Comparison of ENCODE assay signal across 8 cellular contexts in the genomic region with DNA sequence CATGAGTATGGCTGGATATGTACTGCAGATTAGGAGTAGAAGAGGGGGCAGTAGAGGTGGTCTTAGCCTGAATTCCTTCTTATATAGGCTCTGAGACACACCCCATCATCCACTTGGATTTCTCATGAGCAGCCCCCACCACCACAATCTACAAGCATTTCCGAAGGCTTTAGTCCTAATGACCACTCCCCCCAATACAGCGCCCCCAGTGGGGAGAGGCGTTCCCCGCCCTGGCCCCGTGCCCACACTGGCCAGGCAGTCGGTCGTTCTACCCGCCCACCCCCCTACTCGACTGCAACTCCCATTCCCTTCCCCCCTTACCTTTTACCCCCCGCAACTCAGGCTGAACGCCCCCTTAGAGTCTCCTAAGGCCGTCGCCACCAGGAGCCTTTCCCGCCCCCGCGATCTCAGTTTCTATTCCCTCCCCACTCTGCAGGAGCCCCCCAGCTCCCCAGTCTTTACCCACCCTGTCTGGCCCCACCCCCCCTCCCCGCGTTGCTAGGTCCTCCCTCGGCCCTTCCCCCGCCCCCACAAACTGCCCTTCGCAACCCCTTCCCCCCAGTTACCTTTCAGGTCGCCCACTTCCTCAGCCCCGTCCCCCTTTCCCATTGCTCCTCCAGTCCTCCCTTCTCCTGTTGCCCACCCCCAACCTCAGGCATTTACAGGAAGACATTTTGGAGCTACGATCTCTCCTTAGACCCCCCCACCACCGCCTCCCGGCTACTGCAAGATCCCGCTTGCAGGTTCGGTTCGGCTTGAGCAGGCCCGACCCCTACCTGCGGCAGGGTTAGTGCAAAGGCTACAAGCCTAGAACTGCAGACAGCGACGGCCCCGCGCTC. TPM values are rescaled to one million over a fixed set of nuclear protein-coding genes. Genes with fewer than 3 reads are reported as not detected.
A peak's percentile ranks its signal among the peaks of the same experiment; 100 is the strongest.
DNase-seq lines count a peak whose midpoint lies in the region; ATAC-seq and TF ChIP-seq lines count a peak whose summit lies in the region.

No MANE protein-coding gene starts in this region.

- H3K27ac ChIP-seq in HUES48 (ENCODE audit: low read depth, low read length), result peak overlapping the region; percentile 89

- H3K27me3 Mint-ChIP-seq in Caco-2 (ENCODE audit: insufficient read depth, unreplicated experiment), result no peaks in the 10 kb centered on the region

- peak overlapping the region; percentile 74 for H3K9ac ChIP-seq in HUES48 (ENCODE audit: low read depth, low read length)

- POLR2A ChIA-PET in Caco-2 (lab: Charles Lee), result interaction anchor here (1.1 to 2.0 kb wide), 2 partner anchors 30 to 70 kb away, joined by 5 to 11 read pairs; partner anchors contain the start of gene NONO

- H3K9me3 ChIP-seq in Caco-2, result no peaks in the 10 kb centered on the region
- peaks cover 8% of the 10 kb centered on the region for H3K9me3 ChIP-seq in HUES48 (ENCODE audit: control insufficient read depth, insufficient read depth, low read length)

- H3K27me3 ChIP-seq in Caco-2 (replicated peaks; ENCODE audit: control insufficient read depth, insufficient read depth, low read length) (no peaks in the 10 kb centered on the region), HUES48 (ENCODE audit: control insufficient read depth, insufficient read depth, low read length) (no peaks in the 10 kb centered on the region)

- TF ChIP-seq CTCF in Caco-2 (IDR thresholded peaks at IDR 0.05; ENCODE audit: insufficient read depth in 1 of 2, low read depth in 1 of 2, low read length in 1 of 2, severe bottlenecking in 1 of 2, unreplicated experiment in 1 of 2), result peak; percentile 40 to 54

- peak; percentile 48 to 64 for DNase-seq in Caco-2
- DNase-seq in T-helper 9 cell, result peak; percentile 33
- peak; percentile 29 for DNase-seq in cerebellar cortex (ENCODE audit: low spot score)
- DNase-seq in left kidney (ENCODE audit: low read depth, low spot score), result peak; percentile 76
- peak; percentile 63 for DNase-seq in stimulated activated CD8-positive, alpha-beta memory T cell treated with anti-CD3 and anti-CD28 coated beads, Interleukin-4, amount 100 ng/mL, for 48 hours
- no peak for DNase-seq in putamen (ENCODE audit: low spot score)

- intact Hi-C loops in Caco-2 (cut with micrococcal nuclease; ENCODE audit: unreplicated experiment), result loop anchor here (1.0 to 5.0 kb wide), 2 partner anchors 70 to 114 kb away; partner anchors contain the start of gene TAF1

- peak overlapping the region; percentile 82 for H3K27ac Mint-ChIP-seq in Caco-2 (ENCODE audit: unreplicated experiment)

- H3K4me3 ChIP-seq in Caco-2 (ENCODE audit: low read depth, low read length) (peak overlapping the region; percentile 89), HUES48 (ENCODE audit: low read depth, low read length) (peak overlapping the region; percentile 81)

- H3K4me1 ChIP-seq in Caco-2 (peaks cover 15% of the 10 kb centered on the region; the same call in 1 of the 2 replicates), HUES48 (ENCODE audit: control insufficient read depth, insufficient read depth, low read length) (0 out of 2 replicates have a peak, but pooled peaks cover 3% of the 10 kb centered on the region)

- H3K4me3 Mint-ChIP-seq in Caco-2 (ENCODE audit: unreplicated experiment), result peak overlapping the region; percentile 85

- peaks cover 7% of the 10 kb centered on the region for H3K4me1 Mint-ChIP-seq in Caco-2 (ENCODE audit: low read depth, unreplicated experiment)

- H3K9me3 Mint-ChIP-seq in Caco-2 (ENCODE audit: unreplicated experiment), result no peaks in the 10 kb centered on the region

- no TSS peak for BruUV-seq in Caco-2 (replicated peaks; lab: Mats Ljungman, UMichigan)

- no peaks in the 10 kb centered on the region; the same call in 1 of the 2 replicates for H3K36me3 ChIP-seq in Caco-2 (ENCODE audit: control insufficient read depth, insufficient read depth, low read length)
- H3K36me3 ChIP-seq in HUES48 (ENCODE audit: control insufficient read depth, insufficient read depth, low read length), result peaks cover 26% of the 10 kb centered on the region

- no peak for ATAC-seq in GM21390 (IDR thresholded peaks at IDR 0.05; ENCODE audit: unreplicated experiment)

- CTCF ChIA-PET in Caco-2 (lab: Charles Lee), result no interaction called here

- H3K36me3 Mint-ChIP-seq in Caco-2 (ENCODE audit: insufficient read depth, unreplicated experiment), result peaks cover 30% of the 10 kb centered on the region

RNA-seq across cellular contexts. Expression of gene ZMYM3, which starts 0.5 kb away (rescaled TPM):
- 51.9 and 55.1 TPM in 2 replicates for total RNA-seq in Caco-2 (2022)

RNA-seq across cellular contexts. Expression of gene NONO, which starts 30.0 kb away (rescaled TPM):
- 477 and 482 TPM in 2 replicates for total RNA-seq in Caco-2 (2022)

RNA-seq across cellular contexts. Expression of gene GJB1, which starts 30.4 kb away (rescaled TPM):
- total RNA-seq in Caco-2 (2022), result 35.7 and 37.6 TPM in 2 replicates

RNA-seq across cellular contexts. Expression of gene ITGB1BP2, which starts 48.1 kb away (rescaled TPM):
- 4.2 and 6.1 TPM in 2 replicates for total RNA-seq in Caco-2 (2022)
